Comparison of ENCODE assay signal across 8 cellular contexts in genomic region chr3:101848326-101848725, GRCh38. TPM values are rescaled to one million over a fixed set of nuclear protein-coding genes. Genes with fewer than 3 reads are reported as not detected.
DNase-seq lines count a peak whose midpoint lies in the region; ATAC-seq and TF ChIP-seq lines count a peak whose summit lies in the region.

No MANE protein-coding gene starts in this region.

- H3K4me1 ChIP-seq in KMS-11 (ENCODE audit: low read depth, poor library complexity, severe bottlenecking), result peaks cover 20% of the 10 kb centered on the region

- peaks cover 18% of the 10 kb centered on the region for H3K36me3 Mint-ChIP-seq in chondrocyte (ENCODE audit: low read depth)
- peaks cover 22 to 28% (median 23%) of the 10 kb centered on the region in 3 donors for H3K36me3 Mint-ChIP-seq in naive thymus-derived CD8-positive, alpha-beta T cell

- H3K36me3 ChIP-seq in KMS-11 (ENCODE audit: insufficient read depth), result peaks cover 8% of the 10 kb centered on the region; the same call in 1 of the 2 replicates

- H3K4me3 ChIP-seq in KMS-11 (IDR thresholded peaks at IDR 0.05; ENCODE audit: insufficient read depth, low read depth, low read length), result no peak overlapping the region

- no peak overlapping the region for H3K9ac ChIP-seq in KMS-11

- ATAC-seq in naive thymus-derived CD8-positive, alpha-beta T cell, result no peak
- ATAC-seq in GM19351 (IDR thresholded peaks at IDR 0.05; ENCODE audit: unreplicated experiment) (no peak), HG02678 (IDR thresholded peaks at IDR 0.05; ENCODE audit: unreplicated experiment) (no peak)

- no peak; the same call in 1 of the 2 replicates for TF ChIP-seq CTCF in 22Rv1 (IDR thresholded peaks at IDR 0.05)
- no peak for TF ChIP-seq CTCF in KMS-11 (conservative IDR thresholded peaks at IDR 0.05; ENCODE audit: low read depth, low read length)
- no peak for TF ChIP-seq CTCF in chondrocyte (IDR thresholded peaks at IDR 0.05)

- H3K9me3 Mint-ChIP-seq in chondrocyte (ENCODE audit: low read depth), result no peaks in the 10 kb centered on the region
- H3K9me3 Mint-ChIP-seq in naive thymus-derived CD8-positive, alpha-beta T cell, result no peaks in the 10 kb centered on the region

- H4K20me1 ChIP-seq in KMS-11 (ENCODE audit: insufficient read depth), result no peaks in the 10 kb centered on the region

- H3K4me2 ChIP-seq in KMS-11, result peak overlapping the region; percentile 68

- peaks cover 21% of the 10 kb centered on the region; the same call in 1 of the 2 replicates for H3K79me2 ChIP-seq in KMS-11 (ENCODE audit: insufficient read depth, low read depth)

- peak overlapping the region; percentile 91 for H3K27ac Mint-ChIP-seq in chondrocyte (ENCODE audit: unreplicated experiment)
- peak overlapping the region; percentile 67 to 100 (median 90) for H3K27ac Mint-ChIP-seq in naive thymus-derived CD8-positive, alpha-beta T cell

- peak overlapping the region; percentile 67 for H3K4me3 Mint-ChIP-seq in chondrocyte (ENCODE audit: unreplicated experiment)
- peak overlapping the region; percentile 72 to 97 (median 85) for H3K4me3 Mint-ChIP-seq in naive thymus-derived CD8-positive, alpha-beta T cell

- H3K4me1 Mint-ChIP-seq in chondrocyte (ENCODE audit: low read depth), result peaks cover 35% of the 10 kb centered on the region
- H3K4me1 Mint-ChIP-seq in naive thymus-derived CD8-positive, alpha-beta T cell, result peaks cover 24 to 33% (median 29%) of the 10 kb centered on the region in 4 donors

- DNase-seq in chondrocyte (ENCODE audit: low spot score), result no peak
- DNase-seq in naive thymus-derived CD8-positive, alpha-beta T cell, result no peak
- no peak for DNase-seq in NCI-H2107 (lab: John Stamatoyannopoulos, UW)
- DNase-seq in retina, result no peak

- peak overlapping the region; percentile 34 for H2AFZ ChIP-seq in KMS-11 (ENCODE audit: low read depth)

- POLR2A ChIA-PET in naive thymus-derived CD8-positive, alpha-beta T cell (lab: Charles Lee), result interaction anchor here (1.0 to 4.4 kb wide), 13 partner anchors 9 to 377 kb away, joined by 3 to 98 read pairs (median 7); partner anchors contain the start of gene PCNP

- H3K27ac ChIP-seq in 22Rv1 (peak overlapping the region; percentile 97), KMS-11 (peak overlapping the region; percentile 72; the same call in 1 of the 2 replicates)

- no peaks in the 10 kb centered on the region for H3K27me3 Mint-ChIP-seq in chondrocyte (ENCODE audit: low read depth)
- no peaks in the 10 kb centered on the region for H3K27me3 Mint-ChIP-seq in naive thymus-derived CD8-positive, alpha-beta T cell

- no peaks in the 10 kb centered on the region for H3K27me3 ChIP-seq in KMS-11 (ENCODE audit: insufficient read depth, low read depth)

RNA-seq across cellular contexts. Expression of gene NFKBIZ, which starts 1.0 kb away (rescaled TPM):
- total RNA-seq in chondrocyte, result 17.6 to 22.8 TPM (median 18.9 TPM) in 3 replicates
- 100 to 1,000 TPM; 148 to 151 TPM for total RNA-seq in naive thymus-derived CD8-positive, alpha-beta T cell
- polyA plus RNA-seq in naive thymus-derived CD8-positive, alpha-beta T cell, result 10 to 100 TPM in 2 of 3 donors, 1 to 10 TPM in 1; 9.3 to 23.6 (median 20.2) TPM
